8 cellular contexts compared by ENCODE assay signal in genomic region chr7:150378853-150379589, GRCh38. TPM values are rescaled to one million over a fixed set of nuclear protein-coding genes. Genes with fewer than 3 reads are reported as not detected.
DNase-seq lines count a peak whose midpoint lies in the region; ATAC-seq and TF ChIP-seq lines count a peak whose summit lies in the region.

Gene ZNF775 (plus strand): TSS chr7:150379330. CDS start chr7:150388471, 9,141 bp downstream.

- H3K27ac Mint-ChIP-seq in activated CD4-positive, alpha-beta T cell treated with anti-CD3 and anti-CD28 coated beads, Interleukin-2, amount 10 ng/mL, durations not matched to agents 24 days and 14 days: peak within 1 kb of the TSS; percentile 80

- H3K9ac ChIP-seq in BLaER1 treated with 17β-estradiol and CSF1 and Interleukin-3, amounts not matched to agents 10 nM and 100 nM: peak within 1 kb of the TSS; percentile 83 to 93 (median 89)

- H3K4me1 ChIP-seq in BLaER1 treated with 17β-estradiol and CSF1 and Interleukin-3, amounts not matched to agents 10 nM and 100 nM: peaks cover 60 to 80% (median 68%) of the 10 kb centered on the region in 10 experiments

- peak within 1 kb of the TSS; percentile 90 to 99 (median 94) for H3K4me2 ChIP-seq in BLaER1 treated with 17β-estradiol and CSF1 and Interleukin-3, amounts not matched to agents 10 nM and 100 nM

- H4K20me1 ChIP-seq in BLaER1 treated with 17β-estradiol and CSF1 and Interleukin-3, amounts not matched to agents 10 nM and 100 nM: peaks cover 11 to 34% (median 21%) of the 10 kb centered on the region in 11 experiments; a peak in 16 of 22 replicates

- DNase-seq in NCI-H526 (lab: John Stamatoyannopoulos, UW) (peak; percentile 88 to 99), coronary artery (ENCODE audit: low spot score) (peak; percentile 97), left kidney (ENCODE audit: low read depth, low spot score) (peak; percentile 98)
- DNase-seq in activated CD4-positive, alpha-beta T cell treated with anti-CD3 and anti-CD28 coated beads, Interleukin-2, amount 10 ng/mL, durations not matched to agents 24 days and 14 days: peak; percentile 98
- peak; percentile 82 to 89 for DNase-seq in stimulated activated CD4-positive, alpha-beta T cell treated with anti-CD3 and anti-CD28 coated beads, Interleukin-1b, Interleukin-23, amount 100 ng/mL, for 4 hours (ENCODE audit: low read depth in 2 of 2)

- intact Hi-C loops in activated CD4-positive, alpha-beta T cell treated with anti-CD3 and anti-CD28 coated beads, Interleukin-2, amount 10 ng/mL, durations not matched to agents 24 days and 14 days (cut with micrococcal nuclease): loop anchor here (1.0 to 10.0 kb wide), 7 partner anchors 10 to 706 kb away; partner anchors contain the start of genes ACTR3C, AGAP3, FASTK and LRRC61

- ATAC-seq in GM19328 (IDR thresholded peaks at IDR 0.05; ENCODE audit: unreplicated experiment): peak; percentile 85
- ATAC-seq in HG03460 (IDR thresholded peaks at IDR 0.05; ENCODE audit: unreplicated experiment): peak; percentile 66

- H3K27me3 Mint-ChIP-seq in activated CD4-positive, alpha-beta T cell treated with anti-CD3 and anti-CD28 coated beads, Interleukin-2, amount 10 ng/mL, durations not matched to agents 24 days and 14 days: no peaks in the 10 kb centered on the region

- peaks cover 7 to 13% (median 11%) of the 10 kb centered on the region in 11 experiments for H3K36me3 ChIP-seq in BLaER1 treated with 17β-estradiol and CSF1 and Interleukin-3, amounts not matched to agents 10 nM and 100 nM

- H3K4me1 Mint-ChIP-seq in activated CD4-positive, alpha-beta T cell treated with anti-CD3 and anti-CD28 coated beads, Interleukin-2, amount 10 ng/mL, durations not matched to agents 24 days and 14 days: peaks cover 44% of the 10 kb centered on the region

- H3K9me3 ChIP-seq in BLaER1 treated with 17β-estradiol and CSF1 and Interleukin-3, amounts not matched to agents 10 nM and 100 nM (replicated peaks in 1 of 11): no peaks in the 10 kb centered on the region

- no peaks in the 10 kb centered on the region for H3K27me3 ChIP-seq in BLaER1 treated with 17β-estradiol and CSF1 and Interleukin-3, amounts not matched to agents 10 nM and 100 nM

- no peak for TF ChIP-seq CTCF in coronary artery (IDR thresholded peaks at IDR 0.05)

- no peaks in the 10 kb centered on the region for H3K9me3 Mint-ChIP-seq in activated CD4-positive, alpha-beta T cell treated with anti-CD3 and anti-CD28 coated beads, Interleukin-2, amount 10 ng/mL, durations not matched to agents 24 days and 14 days

- H3K36me3 Mint-ChIP-seq in activated CD4-positive, alpha-beta T cell treated with anti-CD3 and anti-CD28 coated beads, Interleukin-2, amount 10 ng/mL, durations not matched to agents 24 days and 14 days (ENCODE audit: low read depth): peaks cover 7% of the 10 kb centered on the region

- peak within 1 kb of the TSS; percentile 78 to 88 (median 84) for H3K4me3 ChIP-seq in BLaER1 treated with 17β-estradiol and CSF1 and Interleukin-3, amounts not matched to agents 10 nM and 100 nM
- peak within 1 kb of the TSS; percentile 97 for H3K4me3 ChIP-seq in coronary artery

- H3K27ac ChIP-seq in BLaER1 treated with 17β-estradiol and CSF1 and Interleukin-3, amounts not matched to agents 10 nM and 100 nM: peak within 1 kb of the TSS; percentile 84 to 95 (median 88)
- H3K27ac ChIP-seq in coronary artery: peak within 1 kb of the TSS; percentile 81 to 95

- H3K4me3 Mint-ChIP-seq in activated CD4-positive, alpha-beta T cell treated with anti-CD3 and anti-CD28 coated beads, Interleukin-2, amount 10 ng/mL, durations not matched to agents 24 days and 14 days: peak within 1 kb of the TSS; percentile 96

RNA-seq across cellular contexts. Expression of gene ZNF775, which starts in this region (rescaled TPM):
- 4.2 and 5.5 TPM in 2 replicates for total RNA-seq in activated CD4-positive, alpha-beta T cell treated with anti-CD3 and anti-CD28 coated beads, Interleukin-2, amount 10 ng/mL, durations not matched to agents 24 days and 14 days

Comparison
In these comparisons a context has a peak if more than half of its experiments do, and no peak if none do; other contexts are left out.
1. Peak in every context shown above with its lines: DNase-seq, ATAC-seq, H3K4me3 ChIP-seq and H3K27ac ChIP-seq.